8 cellular contexts compared by ENCODE assay signal in the genomic region with DNA sequence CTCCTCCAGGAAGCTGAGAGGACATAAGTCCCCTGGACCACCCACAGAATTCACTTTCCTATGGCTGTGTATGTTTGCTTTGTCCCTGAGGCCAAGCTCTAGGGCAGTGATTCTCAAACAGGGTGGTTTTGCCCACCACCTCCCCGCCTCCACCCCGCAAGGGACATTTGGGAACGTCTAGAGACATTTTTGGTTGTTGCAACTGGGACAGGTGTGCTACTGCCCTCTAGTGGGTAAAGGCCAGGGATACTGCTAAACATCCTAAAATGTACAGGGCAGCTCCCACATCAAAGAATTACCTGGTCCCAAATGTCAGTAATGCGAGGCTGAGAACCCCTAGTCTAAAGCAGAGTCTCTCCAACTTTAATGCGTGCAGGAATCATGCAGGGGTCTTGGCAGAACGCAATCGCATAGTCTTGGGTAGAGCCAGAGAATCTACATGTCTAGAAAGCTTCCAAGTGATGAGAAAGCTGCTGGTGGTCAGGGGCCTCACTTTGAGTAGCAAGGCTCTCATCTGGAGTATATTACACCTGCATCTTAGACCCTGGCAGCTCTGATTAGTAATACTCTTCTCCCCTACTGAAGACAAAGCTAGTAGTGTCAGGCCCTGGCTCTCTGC. TPM values are rescaled to one million over a fixed set of nuclear protein-coding genes. Genes with fewer than 3 reads are reported as not detected.
DNase-seq lines count a peak whose midpoint lies in the region; ATAC-seq and TF ChIP-seq lines count a peak whose summit lies in the region.

No MANE protein-coding gene starts in this region.

- peaks cover 24 to 57% (median 41%) of the 10 kb centered on the region in 3 donors for H3K27me3 ChIP-seq in stomach

- intact Hi-C loops in stomach (cut with DNase I; ENCODE audit: low total_unique reads): no loop called here

- no peaks in the 10 kb centered on the region for H3K9me3 ChIP-seq in stomach

- no peak overlapping the region for H3K27ac Mint-ChIP-seq in activated CD4-positive, alpha-beta memory T cell treated with anti-CD3 and anti-CD28 coated beads, Interleukin-2, amount 10 ng/mL, durations not matched to agents 7 days and 5 days
- H3K27ac Mint-ChIP-seq in effector memory CD8-positive, alpha-beta T cell: no peak overlapping the region

- H3K27ac ChIP-seq in stomach: no peak overlapping the region

- no peak for TF ChIP-seq EP300 in stomach (IDR thresholded peaks at IDR 0.05)

- 2 to 8% (median 6%) methylated on average over 7 of the region's 7 CpGs for WGBS in stomach, 5 donors

- peaks cover 10% of the 10 kb centered on the region for H3K36me3 Mint-ChIP-seq in activated CD4-positive, alpha-beta memory T cell treated with anti-CD3 and anti-CD28 coated beads, Interleukin-2, amount 10 ng/mL, durations not matched to agents 7 days and 5 days (ENCODE audit: low read depth)
- peaks cover 7% of the 10 kb centered on the region for H3K36me3 Mint-ChIP-seq in effector memory CD8-positive, alpha-beta T cell (ENCODE audit: insufficient read depth)

- ATAC-seq in effector memory CD8-positive, alpha-beta T cell (replicated peaks): peak; percentile 69
- no peak for ATAC-seq in GM21447 (IDR thresholded peaks at IDR 0.05; ENCODE audit: unreplicated experiment)

- no peaks in the 10 kb centered on the region for H3K9me3 Mint-ChIP-seq in activated CD4-positive, alpha-beta memory T cell treated with anti-CD3 and anti-CD28 coated beads, Interleukin-2, amount 10 ng/mL, durations not matched to agents 7 days and 5 days
- no peaks in the 10 kb centered on the region for H3K9me3 Mint-ChIP-seq in effector memory CD8-positive, alpha-beta T cell

- peaks cover 9% of the 10 kb centered on the region for H3K4me1 Mint-ChIP-seq in activated CD4-positive, alpha-beta memory T cell treated with anti-CD3 and anti-CD28 coated beads, Interleukin-2, amount 10 ng/mL, durations not matched to agents 7 days and 5 days
- H3K4me1 Mint-ChIP-seq in effector memory CD8-positive, alpha-beta T cell (ENCODE audit: low read depth in 2 of 2): peaks cover 0 to 10% of the 10 kb centered on the region in 2 donors

- CTCF ChIA-PET in activated CD4-positive, alpha-beta memory T cell treated with anti-CD3 and anti-CD28 coated beads, Interleukin-2, amount 10 ng/mL, durations not matched to agents 7 days and 5 days (lab: Charles Lee): interaction anchor here (0.6 to 7.6 kb wide), 33 partner anchors 9 to 411 kb away, joined by 3 to 75 read pairs (median 5); partner anchors contain the start of genes PABPC1L and WFDC5

- H3K4me1 ChIP-seq in stomach: peaks cover 12 to 26% (median 15%) of the 10 kb centered on the region in 4 donors

- no peak overlapping the region for H3K4me3 ChIP-seq in stomach

- TF ChIP-seq POLR2A in stomach (IDR thresholded peaks at IDR 0.05): no peak

- no peaks in the 10 kb centered on the region for H3K36me3 ChIP-seq in stomach

- POLR2A ChIA-PET in activated CD4-positive, alpha-beta memory T cell treated with anti-CD3 and anti-CD28 coated beads, Interleukin-2, amount 10 ng/mL, durations not matched to agents 7 days and 5 days (lab: Charles Lee): interaction anchor here (0.9 to 1.4 kb wide), 4 partner anchors 17 to 195 kb away, joined by 3 to 7 read pairs (median 4); no protein-coding TSS in a partner anchor

- in situ Hi-C loops in GM13977 (cut with MboI; ENCODE audit: low pct_unique_long_range_greater_than_20kb, low sequenced_read_pairs, unreplicated experiment): no loop called here

- peak; percentile 73 for DNase-seq in AG08396 (ENCODE audit: low spot score)
- peak; percentile 75 for DNase-seq in GM13977 (ENCODE audit: low spot score)
- DNase-seq in NCI-H526 (lab: John Stamatoyannopoulos, UW): peak; percentile 33 to 75
- peak; percentile 62 for DNase-seq in activated CD4-positive, alpha-beta memory T cell treated with anti-CD3 and anti-CD28 coated beads, Interleukin-2, amount 10 ng/mL, durations not matched to agents 7 days and 5 days
- peak; percentile 47 to 52 (median 49) for DNase-seq in effector memory CD8-positive, alpha-beta T cell
- DNase-seq in midbrain (lab: John Stamatoyannopoulos, UW): peak; percentile 69
- DNase-seq in stomach: peak; percentile 50

- TF ChIP-seq CTCF in GM13977 (IDR thresholded peaks at IDR 0.05; ENCODE audit: extremely low read depth, insufficient read depth, missing control alignments) (peak; percentile 76), stomach (IDR thresholded peaks at IDR 0.05) (peak in 5 of 7 experiments; percentile 44 to 73 (median 66))

- peaks cover 35% of the 10 kb centered on the region for H3K27me3 Mint-ChIP-seq in activated CD4-positive, alpha-beta memory T cell treated with anti-CD3 and anti-CD28 coated beads, Interleukin-2, amount 10 ng/mL, durations not matched to agents 7 days and 5 days
- peaks cover 30 to 40% of the 10 kb centered on the region in 2 donors for H3K27me3 Mint-ChIP-seq in effector memory CD8-positive, alpha-beta T cell

- H3K4me3 Mint-ChIP-seq in activated CD4-positive, alpha-beta memory T cell treated with anti-CD3 and anti-CD28 coated beads, Interleukin-2, amount 10 ng/mL, durations not matched to agents 7 days and 5 days: no peak overlapping the region
- no peak overlapping the region for H3K4me3 Mint-ChIP-seq in effector memory CD8-positive, alpha-beta T cell

RNA-seq across cellular contexts. Expression of gene KCNS1, which starts 5.1 kb away (rescaled TPM):
- total RNA-seq in activated CD4-positive, alpha-beta memory T cell treated with anti-CD3 and anti-CD28 coated beads, Interleukin-2, amount 10 ng/mL, durations not matched to agents 7 days and 5 days: under 1 TPM; 0.13 TPM
- not detected for total RNA-seq in stomach
- polyA plus RNA-seq in stomach: under 1 TPM in 1 of 3 donors, not detected in 2; 0.30 TPM

RNA-seq across cellular contexts. Expression of gene WFDC5, which starts 19.1 kb away (rescaled TPM):
- under 1 TPM; 0.63 to 0.73 TPM for total RNA-seq in activated CD4-positive, alpha-beta memory T cell treated with anti-CD3 and anti-CD28 coated beads, Interleukin-2, amount 10 ng/mL, durations not matched to agents 7 days and 5 days
- not detected for total RNA-seq in stomach
- polyA plus RNA-seq in stomach: 1 to 10 TPM in 1 of 3 donors, not detected in 2; 3.7 TPM

RNA-seq across cellular contexts. Expression of gene WFDC12, which starts 28.4 kb away (rescaled TPM):
- not detected for total RNA-seq in activated CD4-positive, alpha-beta memory T cell treated with anti-CD3 and anti-CD28 coated beads, Interleukin-2, amount 10 ng/mL, durations not matched to agents 7 days and 5 days
- total RNA-seq in stomach: not detected
- under 1 TPM in 1 of 3 donors, not detected in 2; 0.15 TPM for polyA plus RNA-seq in stomach
